Comparison of ENCODE assay signal across 8 cellular contexts in genomic region chr1:181149326-181150000, GRCh38.
DNase-seq lines count a peak whose midpoint lies in the region; ATAC-seq and TF ChIP-seq lines count a peak whose summit lies in the region.

No MANE protein-coding gene starts in this region.

- POLR2A ChIA-PET in OCI-LY7 (lab: Charles Lee), result interaction anchor here (0.6 kb wide), 1 partner anchor 265 kb away, joined by 6 read pairs; no protein-coding TSS in a partner anchor

- no peaks in the 10 kb centered on the region for H4K20me1 ChIP-seq in OCI-LY7 (ENCODE audit: insufficient read depth, low read length)

- peak overlapping the region; percentile 11; the same call in 1 of the 2 replicates for H2AFZ ChIP-seq in OCI-LY7 (ENCODE audit: low read length)

- BruUV-seq in OCI-LY7 (replicated peaks; lab: Mats Ljungman, UMichigan), result no TSS peak

- peaks cover 6% of the 10 kb centered on the region for H3K36me3 Mint-ChIP-seq in activated naive CD4-positive, alpha-beta T cell treated with anti-CD3 and anti-CD28 coated beads, Interleukin-2, amount 10 ng/mL, durations not matched to agents 7 days and 5 days

- H3K27me3 Mint-ChIP-seq in activated naive CD4-positive, alpha-beta T cell treated with anti-CD3 and anti-CD28 coated beads, Interleukin-2, amount 10 ng/mL, durations not matched to agents 7 days and 5 days, result peaks cover 35% of the 10 kb centered on the region

- no peak for TF ChIP-seq CTCF in OCI-LY7 (conservative IDR thresholded peaks at IDR 0.05; ENCODE audit: low read length)

- H3K36me3 ChIP-seq in OCI-LY7 (ENCODE audit: insufficient read depth, low read length), result no peaks in the 10 kb centered on the region

- peak overlapping the region; percentile 56 for H3K4me3 Mint-ChIP-seq in activated naive CD4-positive, alpha-beta T cell treated with anti-CD3 and anti-CD28 coated beads, Interleukin-2, amount 10 ng/mL, durations not matched to agents 7 days and 5 days

- peak overlapping the region; percentile 19 for H3K4me2 ChIP-seq in OCI-LY7 (ENCODE audit: low read length)

- H3K9me2 ChIP-seq in OCI-LY7 (ENCODE audit: insufficient read depth, low read length), result no peaks in the 10 kb centered on the region

- DNase-seq in NCI-H1417 (lab: John Stamatoyannopoulos, UW), result peak; percentile 38 to 69 (median 69)
- DNase-seq in NCI-H1417 treated with DMSO at 0.1 percent for 48 hours (lab: John Stamatoyannopoulos, UW), result no peak
- DNase-seq in OCI-LY7 (ENCODE audit: low spot score), result peak; percentile 83
- DNase-seq in activated naive CD4-positive, alpha-beta T cell treated with anti-CD3 and anti-CD28 coated beads, Interleukin-2, amount 10 ng/mL, durations not matched to agents 7 days and 5 days, result peak; percentile 90
- DNase-seq in stimulated activated CD8-positive, alpha-beta memory T cell treated with anti-CD3 and anti-CD28 coated beads, Interleukin-4, amount 100 ng/mL, for 24 hours (ENCODE audit: low read depth), result peak; percentile 49
- no peak for DNase-seq in NCI-H510A (lab: John Stamatoyannopoulos, UW)
- DNase-seq in ureter (ENCODE audit: low spot score), result no peak

- H3K4me3 ChIP-seq in OCI-LY7 (ENCODE audit: low read depth, low read length, poor library complexity, severe bottlenecking), result no peak overlapping the region

- peak overlapping the region; percentile 88 for H3K27ac Mint-ChIP-seq in activated naive CD4-positive, alpha-beta T cell treated with anti-CD3 and anti-CD28 coated beads, Interleukin-2, amount 10 ng/mL, durations not matched to agents 7 days and 5 days

- H3K4me1 ChIP-seq in OCI-LY7 (ENCODE audit: insufficient read depth, low read length, poor library complexity, severe bottlenecking), result peaks cover 21% of the 10 kb centered on the region

- H3K9me3 Mint-ChIP-seq in activated naive CD4-positive, alpha-beta T cell treated with anti-CD3 and anti-CD28 coated beads, Interleukin-2, amount 10 ng/mL, durations not matched to agents 7 days and 5 days, result peaks cover 10% of the 10 kb centered on the region

- intact Hi-C loops in OCI-LY7 (cut with micrococcal nuclease; ENCODE audit: unreplicated experiment), result no loop called here

- no peaks in the 10 kb centered on the region for H3K9me3 ChIP-seq in OCI-LY7 (ENCODE audit: low read length)

- no peaks in the 10 kb centered on the region for H3K79me2 ChIP-seq in OCI-LY7 (ENCODE audit: insufficient read depth, low read depth, low read length)

- peaks cover 45% of the 10 kb centered on the region for H3K4me1 Mint-ChIP-seq in activated naive CD4-positive, alpha-beta T cell treated with anti-CD3 and anti-CD28 coated beads, Interleukin-2, amount 10 ng/mL, durations not matched to agents 7 days and 5 days

- CTCF ChIA-PET in OCI-LY7 (lab: Charles Lee; ENCODE audit: unreplicated experiment), result no interaction called here
- CTCF ChIA-PET in activated naive CD4-positive, alpha-beta T cell treated with anti-CD3 and anti-CD28 coated beads, Interleukin-2, amount 10 ng/mL, durations not matched to agents 7 days and 5 days (lab: Charles Lee), result interaction anchor here (0.6 to 3.1 kb wide), 12 partner anchors 12 to 274 kb away, joined by 3 to 12 read pairs (median 4); no protein-coding TSS in a partner anchor

- H3K27ac ChIP-seq in OCI-LY7 (ENCODE audit: low read depth, low read length, poor library complexity, severe bottlenecking), result no peak overlapping the region

- ATAC-seq in HG03045 (IDR thresholded peaks at IDR 0.05; ENCODE audit: unreplicated experiment), result peak; percentile 79

Comparison
In these comparisons a context has a peak if more than half of its experiments do, and no peak if none do; other contexts are left out.
1. DNase-seq: peak in NCI-H1417 (3 of 3), OCI-LY7 (single experiment), activated naive CD4-positive, alpha-beta T cell treated with anti-CD3 and anti-CD28 coated beads, Interleukin-2, amount 10 ng/mL, durations not matched to agents 7 days and 5 days (single experiment) and stimulated activated CD8-positive, alpha-beta memory T cell treated with anti-CD3 and anti-CD28 coated beads, Interleukin-4, amount 100 ng/mL, for 24 hours (single experiment); none in NCI-H1417 treated with DMSO at 0.1 percent for 48 hours (single experiment), NCI-H510A (single experiment) and ureter (single experiment).